ENCODE assay signal across 15 cellular contexts in genomic region chr11:1867381-1867780, GRCh38. TPM values are rescaled to one million over a fixed set of nuclear protein-coding genes. Genes with fewer than 3 reads are reported as not detected.
"Had no signal": no experiment of that assay in that cellular context is flagged by ENCODE, and none has a peak within 500 bp of the region (broad histone marks: within the 10 kb centered on the region; RNA-seq: fewer than 3 reads in every experiment).

No MANE protein-coding gene starts in this region.

- H3K27me3 Mint-ChIP-seq: activated CD4-positive, alpha-beta memory T cell treated with anti-CD3 and anti-CD28 coated beads for 36 hours; activated CD4-positive, alpha-beta T cell treated with anti-CD3 and anti-CD28 coated beads for 36 hours; activated CD8-positive, alpha-beta memory T cell treated with anti-CD3 and anti-CD28 coated beads, Interleukin-2, amount 10 ng/mL, durations not matched to agents 7 days and 5 days; activated T-cell treated with anti-CD3 and anti-CD28 coated beads, Interleukin-2, amount 50 U/mL, for 24 hours; naive B cell had no signal

- H3K9me3 Mint-ChIP-seq: activated CD4-positive, alpha-beta memory T cell treated with anti-CD3 and anti-CD28 coated beads for 36 hours; activated T-cell treated with anti-CD3 and anti-CD28 coated beads, Interleukin-2, amount 50 U/mL, for 24 hours; naive B cell; T-helper 1 cell treated with Interleukin-12 subunit alpha and Interleukin-12 subunit beta and Interleukin-4 antibody, amounts not matched to agents 30 μg/mL and 1 μg/mL, for 36 hours had no signal

- H3K36me3 ChIP-seq: thyroid gland had no signal

- H3K4me3 ChIP-seq: lung, thyroid gland had no signal

- H3K4me3 Mint-ChIP-seq: activated CD4-positive, alpha-beta memory T cell treated with anti-CD3 and anti-CD28 coated beads for 36 hours; activated CD4-positive, alpha-beta T cell treated with anti-CD3 and anti-CD28 coated beads for 36 hours; activated CD8-positive, alpha-beta memory T cell treated with anti-CD3 and anti-CD28 coated beads, Interleukin-2, amount 10 ng/mL, durations not matched to agents 7 days and 5 days; activated T-cell treated with anti-CD3 and anti-CD28 coated beads, Interleukin-2, amount 50 U/mL, for 24 hours; T-helper 1 cell treated with Interleukin-12 subunit alpha and Interleukin-12 subunit beta and Interleukin-4 antibody, amounts not matched to agents 30 μg/mL and 1 μg/mL, for 36 hours had no signal

- H3K27ac Mint-ChIP-seq: activated CD4-positive, alpha-beta memory T cell treated with anti-CD3 and anti-CD28 coated beads for 36 hours; activated CD4-positive, alpha-beta T cell treated with anti-CD3 and anti-CD28 coated beads for 36 hours; activated CD8-positive, alpha-beta memory T cell treated with anti-CD3 and anti-CD28 coated beads, Interleukin-2, amount 10 ng/mL, durations not matched to agents 7 days and 5 days; activated T-cell treated with anti-CD3 and anti-CD28 coated beads, Interleukin-2, amount 50 U/mL, for 24 hours; T-helper 1 cell treated with Interleukin-12 subunit alpha and Interleukin-12 subunit beta and Interleukin-4 antibody, amounts not matched to agents 30 μg/mL and 1 μg/mL, for 36 hours had no signal

- DNase-seq: activated CD4-positive, alpha-beta memory T cell treated with anti-CD3 and anti-CD28 coated beads for 36 hours; activated CD4-positive, alpha-beta T cell treated with anti-CD3 and anti-CD28 coated beads for 36 hours; activated CD8-positive, alpha-beta memory T cell treated with anti-CD3 and anti-CD28 coated beads, Interleukin-2, amount 10 ng/mL, durations not matched to agents 7 days and 5 days; activated naive CD4-positive, alpha-beta T cell treated with anti-CD3 and anti-CD28 coated beads, Interleukin-2, amount 50 U/mL, for 16 hours; activated T-cell treated with anti-CD3 and anti-CD28 coated beads, Interleukin-2, amount 50 U/mL, for 24 hours; glutamatergic neuron; naive B cell; stimulated activated CD4-positive, alpha-beta T cell treated with anti-CD3 and anti-CD28 coated beads, Interleukin-12 subunit alpha, Interleukin-12 subunit beta, amount 100 ng/mL, for 4 hours; stimulated activated CD4-positive, alpha-beta T cell treated with anti-CD3 and anti-CD28 coated beads, Interleukin-2, amount 100 ng/mL, for 24 hours; thyroid gland had no signal

- H3K27me3 ChIP-seq: thyroid gland had no signal

- ATAC-seq: activated CD4-positive, alpha-beta T cell treated with anti-CD3 and anti-CD28 coated beads for 36 hours; activated CD8-positive, alpha-beta memory T cell treated with anti-CD3 and anti-CD28 coated beads, Interleukin-2, amount 10 ng/mL, durations not matched to agents 7 days and 5 days; esophagus mucosa; sciatic nerve had no signal

- H3K9me3 ChIP-seq: thyroid gland had no signal

RNA-seq across cellular contexts. Expression of gene LSP1, which starts 14.5 kb away (rescaled TPM):
- total RNA-seq: fibroblast of villous mesenchyme had no signal

RNA-seq across cellular contexts. Expression of gene PRR33, which starts 24.3 kb away (rescaled TPM):
- total RNA-seq: activated CD8-positive, alpha-beta memory T cell treated with anti-CD3 and anti-CD28 coated beads, Interleukin-2, amount 10 ng/mL, durations not matched to agents 7 days and 5 days; esophagus mucosa; fibroblast of villous mesenchyme; lung; sciatic nerve; thyroid gland had no signal

RNA-seq across cellular contexts. Expression of gene TNNI2, which starts 28.6 kb away (rescaled TPM):
- total RNA-seq: activated CD4-positive, alpha-beta memory T cell treated with anti-CD3 and anti-CD28 coated beads for 36 hours; activated CD4-positive, alpha-beta T cell treated with anti-CD3 and anti-CD28 coated beads for 36 hours; fibroblast of villous mesenchyme; sciatic nerve; thyroid gland had no signal

RNA-seq across cellular contexts. Expression of gene SYT8, which starts 32.6 kb away (rescaled TPM):
- total RNA-seq: activated CD4-positive, alpha-beta memory T cell treated with anti-CD3 and anti-CD28 coated beads for 36 hours; activated CD4-positive, alpha-beta T cell treated with anti-CD3 and anti-CD28 coated beads for 36 hours; activated CD8-positive, alpha-beta memory T cell treated with anti-CD3 and anti-CD28 coated beads, Interleukin-2, amount 10 ng/mL, durations not matched to agents 7 days and 5 days; fibroblast of villous mesenchyme; thyroid gland had no signal

RNA-seq across cellular contexts. Expression of gene TNNT3, which starts 52.1 kb away (rescaled TPM):
- total RNA-seq: fibroblast of villous mesenchyme had no signal
